ENCODE assay signal across 9 cellular contexts in genomic region chr17:83103200-83103937, GRCh38. TPM values are rescaled to one million over a fixed set of nuclear protein-coding genes. Genes with fewer than 3 reads are reported as not detected.
DNase-seq lines count a peak whose midpoint lies in the region; ATAC-seq and TF ChIP-seq lines count a peak whose summit lies in the region.
"Had no signal": no experiment of that assay in that cellular context is flagged by ENCODE, and none has a peak within 500 bp of the region (broad histone marks: within the 10 kb centered on the region; RNA-seq: fewer than 3 reads in every experiment).

No MANE protein-coding gene starts in this region.

- H3K9me3 ChIP-seq in lower lobe of right lung = no peaks in the 10 kb centered on the region

- H3K27ac Mint-ChIP-seq in Calu3 (ENCODE audit: unreplicated experiment) = peak overlapping the region; percentile 20

- no peaks in the 10 kb centered on the region for H3K27me3 Mint-ChIP-seq in Calu3 (ENCODE audit: unreplicated experiment)

- H3K4me3 ChIP-seq in lower lobe of right lung = no peak overlapping the region

- no peak overlapping the region for H3K27ac ChIP-seq in lower lobe of right lung

- TF ChIP-seq CTCF in Calu3 (IDR thresholded peaks at IDR 0.05; ENCODE audit: unreplicated experiment) (no peak), lower lobe of right lung (IDR thresholded peaks at IDR 0.05) (no peak)

- no peaks in the 10 kb centered on the region for H3K9me3 Mint-ChIP-seq in Calu3 (ENCODE audit: low read depth, unreplicated experiment)

- peaks cover 44% of the 10 kb centered on the region for H3K4me1 ChIP-seq in lower lobe of right lung

- DNase-seq in Calu3 (peak; percentile 83), HUDEP-2 (lab: John Stamatoyannopoulos, UW; ENCODE audit: unreplicated experiment in 76 of 76) (peak in 54 of 76 experiments; percentile 8 to 76 (median 50)), putamen (ENCODE audit: low spot score) (peak; percentile 23), NCI-H2196 treated with DMSO at 0.1 percent for 48 hours (lab: John Stamatoyannopoulos, UW; ENCODE audit: unreplicated experiment) (no peak), AG08396 (ENCODE audit: low spot score) (no peak), lower lobe of right lung (no peak)
- peak; percentile 30 for DNase-seq in activated naive CD4-positive, alpha-beta T cell treated with anti-CD3 and anti-CD28 coated beads, Interleukin-2, amount 50 U/mL, for 16 hours
- DNase-seq: activated CD8-positive, alpha-beta memory T cell treated with anti-CD3 and anti-CD28 coated beads, Interleukin-2, amount 50 U/mL, for 4 hours had no signal

- intact Hi-C loops in Calu3 (cut with micrococcal nuclease; ENCODE audit: unreplicated experiment) = no loop called here
- intact Hi-C loops in lower lobe of right lung (cut with DNase I) = no loop called here

- CTCF ChIA-PET in Calu3 (lab: Charles Lee) = no interaction called here

- no peak for ATAC-seq in HG03135 (IDR thresholded peaks at IDR 0.05; ENCODE audit: unreplicated experiment)
- no peak for ATAC-seq in lower lobe of right lung

- no peaks in the 10 kb centered on the region for H3K36me3 ChIP-seq in lower lobe of right lung

- no TSS peak for BruUV-seq in Calu3 (replicated peaks; lab: Mats Ljungman, UMichigan)

- H3K27me3 ChIP-seq in lower lobe of right lung (ENCODE audit: low read depth) = peaks cover 16% of the 10 kb centered on the region

- peak overlapping the region; percentile 68 for H3K4me3 Mint-ChIP-seq in Calu3 (ENCODE audit: low read depth, unreplicated experiment)

- H3K4me1 Mint-ChIP-seq in Calu3 (ENCODE audit: low read depth, unreplicated experiment) = peaks cover 30% of the 10 kb centered on the region

- H3K36me3 Mint-ChIP-seq in Calu3 (ENCODE audit: insufficient read depth, unreplicated experiment) = peaks cover 35% of the 10 kb centered on the region

RNA-seq across cellular contexts. Expression of gene METRNL, which starts 24.0 kb away (rescaled TPM):
- total RNA-seq in Calu3 (2022) = 29.0 and 40.9 TPM in 2 replicates
- 59.8 TPM for total RNA-seq in lower lobe of right lung

Comparison
In these comparisons a context has a peak if more than half of its experiments do, and no peak if none do; other contexts are left out.
1. DNase-seq: peak in Calu3 (single experiment), HUDEP-2 (54 of 76), activated naive CD4-positive, alpha-beta T cell treated with anti-CD3 and anti-CD28 coated beads, Interleukin-2, amount 50 U/mL, for 16 hours (single experiment) and putamen (single experiment); none in NCI-H2196 treated with DMSO at 0.1 percent for 48 hours (single experiment), AG08396 (single experiment) and lower lobe of right lung (single experiment).